In the genomic region with DNA sequence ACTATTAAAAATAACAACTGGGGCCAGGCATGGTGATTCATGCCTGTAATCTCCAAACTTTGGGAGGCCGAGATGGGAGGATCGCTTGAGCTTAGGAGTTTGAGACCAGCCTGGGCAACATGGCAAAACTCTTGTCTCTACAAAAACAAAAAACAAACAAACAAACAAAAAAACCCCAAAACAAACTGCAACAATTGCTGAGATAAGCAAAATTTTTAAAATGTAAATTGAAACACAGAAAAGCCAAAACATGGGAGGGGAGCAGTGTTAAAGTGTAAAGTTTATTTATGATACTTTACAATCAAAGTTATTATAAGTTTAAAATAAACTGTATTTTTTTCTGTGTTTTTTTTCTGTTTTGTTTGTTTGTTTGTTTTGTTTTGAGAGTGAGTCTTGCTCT, we compare ENCODE assay signal across 27 cellular contexts.
"Had no signal": no experiment of that assay in that cellular context is flagged by ENCODE, and none has a peak within 500 bp of the region (broad histone marks: within the 10 kb centered on the region; RNA-seq: fewer than 3 reads in every experiment).

No MANE protein-coding gene starts in this region.

- H3K4me1 Mint-ChIP-seq: mesothelial cell of epicardium had no signal

- H3K4me3 Mint-ChIP-seq: immature natural killer cell, mesothelial cell of epicardium, naive B cell, natural killer cell had no signal

- FAIRE-seq: islet of Langerhans, kidney had no signal

- H3K36me3 ChIP-seq: ovary had no signal

- DNase-seq: hypothalamus; immature natural killer cell; kidney; left colon; left ventricle myocardium inferior; naive B cell; natural killer cell; ovary; stimulated activated CD4-positive, alpha-beta T cell treated with anti-CD3 and anti-CD28 coated beads, Interleukin-12 subunit alpha, Interleukin-12 subunit beta, amount 100 ng/mL, for 4 hours; stimulated activated CD4-positive, alpha-beta T cell treated with anti-CD3 and anti-CD28 coated beads, Interleukin-15, amount 100 ng/mL, for 24 hours; stimulated activated CD4-positive, alpha-beta T cell treated with anti-CD3 and anti-CD28 coated beads, Interleukin-2, amount 100 ng/mL, for 24 hours; stimulated activated CD4-positive, alpha-beta T cell treated with anti-CD3 and anti-CD28 coated beads, Interleukin-4, amount 100 ng/mL, for 1 hour; stimulated activated naive B cell treated with anti-CD40 and anti-IgM and Interleukin-4, amounts not matched to agents 10 μg/mL and 1 μg/mL and 100 μg/mL, for 72 hours; stimulated activated naive CD8-positive, alpha-beta T cell treated with anti-CD3 and anti-CD28 coated beads, Interleukin-15, Interleukin-2, amounts not matched to agents 100 U/mL and 50 U/mL, for 24 hours; stomach; testis; thyroid gland; transverse colon; upper lobe of left lung had no signal

- H3K4me3 ChIP-seq: left ventricle myocardium inferior, lung, ovary, right atrium auricular region, skin epidermis, stomach, testis, thyroid gland, transverse colon, upper lobe of left lung, vagina had no signal

- H3K27ac Mint-ChIP-seq: immature natural killer cell; mesothelial cell of epicardium; progenitor cell of endocrine pancreas; stimulated activated naive B cell treated with anti-CD40 and anti-IgM and Interleukin-4, amounts not matched to agents 10 μg/mL and 1 μg/mL and 100 μg/mL, for 72 hours had no signal

- H3K9me3 ChIP-seq: testis, thyroid gland had no signal

- H3K27me3 Mint-ChIP-seq: naive B cell; progenitor cell of endocrine pancreas; stimulated activated naive B cell treated with anti-CD40 and anti-IgM and Interleukin-4, amounts not matched to agents 10 μg/mL and 1 μg/mL and 100 μg/mL, for 72 hours had no signal

- H3K4me1 ChIP-seq: left ventricle myocardium inferior, right atrium auricular region, stomach, testis, thyroid gland, transverse colon, upper lobe of left lung, vagina had no signal

- H3K27ac ChIP-seq: left ventricle myocardium inferior, ovary, right atrium auricular region, skin epidermis, stomach, testis, thyroid gland, transverse colon, upper lobe of left lung, vagina had no signal

- ATAC-seq: left colon; natural killer cell; sciatic nerve; stimulated activated naive B cell treated with anti-CD40 and anti-IgM and Interleukin-4, amounts not matched to agents 10 μg/mL and 1 μg/mL and 100 μg/mL, for 72 hours; stimulated activated naive CD8-positive, alpha-beta T cell treated with anti-CD3 and anti-CD28 coated beads, Interleukin-15, Interleukin-2, amounts not matched to agents 100 U/mL and 50 U/mL, for 24 hours had no signal

- H3K27me3 ChIP-seq: ovary, right atrium auricular region, stomach, testis, thyroid gland, transverse colon, upper lobe of left lung, vagina had no signal
